Comparison of ENCODE assay signal across 1 cellular context in genomic region chr22:37752189-37753061, GRCh38.
A peak's percentile ranks its signal among the peaks of the same experiment; 100 is the strongest.
TF ChIP-seq lines count a peak whose summit lies in the region.

No MANE protein-coding gene starts in this region.

TF ChIP-seq in HepG2, 621 proteins besides CTCF, POLR2A, EP300 and RAD21 (continued from another document):
- TF ChIP-seq RCOR2 (CRISPR knock-in tag; IDR thresholded peaks at IDR 0.05) (no peak), TBX2 (CRISPR knock-in tag; IDR thresholded peaks at IDR 0.05; ENCODE audit: borderline replicate concordance) (peak; percentile 17; the same call in 1 of the 2 replicates), HNRNPL (IDR thresholded peaks at IDR 0.05; ENCODE audit: low read depth, low read length) (0 out of 2 replicates have a peak, but pooled peaks have one; percentile 72), ATM (IDR thresholded peaks at IDR 0.05; ENCODE audit: borderline replicate concordance) (no peak), CENPT (CRISPR knock-in tag; IDR thresholded peaks at IDR 0.05; ENCODE audit: low read depth) (no peak), KMT2B (CRISPR knock-in tag; IDR thresholded peaks at IDR 0.05) (no peak), ZNF329 (CRISPR knock-in tag; IDR thresholded peaks at IDR 0.05; ENCODE audit: low read depth) (no peak), ZNF30 (CRISPR knock-in tag; IDR thresholded peaks at IDR 0.05) (no peak), XRCC5 (optimal IDR thresholded peaks at IDR 0.05; ENCODE audit: low read length) (peak; percentile 37), ZBTB33 (CRISPR knock-in tag; IDR thresholded peaks at IDR 0.05) (peak; percentile 96), CAMTA2 (CRISPR knock-in tag; IDR thresholded peaks at IDR 0.05; ENCODE audit: borderline replicate concordance) (no peak), FOSL2 (CRISPR knock-in tag; IDR thresholded peaks at IDR 0.05) (peak; percentile 69), AGO2 (optimal IDR thresholded peaks at IDR 0.05; ENCODE audit: low read depth, low read length) (peak; percentile 64), RXRB (CRISPR knock-in tag; IDR thresholded peaks at IDR 0.05; ENCODE audit: borderline replicate concordance) (peak; percentile 6; the same call in 1 of the 2 replicates), RARA (CRISPR knock-in tag; IDR thresholded peaks at IDR 0.05) (peak; percentile 79), TAF1 (CRISPR knock-in tag; IDR thresholded peaks at IDR 0.05) (0 out of 2 replicates have a peak, but pooled peaks have one; percentile 2), ZNF629 (CRISPR knock-in tag; conservative IDR thresholded peaks at IDR 0.05) (peak; percentile 73)
- TF ChIP-seq, protein P1, sequence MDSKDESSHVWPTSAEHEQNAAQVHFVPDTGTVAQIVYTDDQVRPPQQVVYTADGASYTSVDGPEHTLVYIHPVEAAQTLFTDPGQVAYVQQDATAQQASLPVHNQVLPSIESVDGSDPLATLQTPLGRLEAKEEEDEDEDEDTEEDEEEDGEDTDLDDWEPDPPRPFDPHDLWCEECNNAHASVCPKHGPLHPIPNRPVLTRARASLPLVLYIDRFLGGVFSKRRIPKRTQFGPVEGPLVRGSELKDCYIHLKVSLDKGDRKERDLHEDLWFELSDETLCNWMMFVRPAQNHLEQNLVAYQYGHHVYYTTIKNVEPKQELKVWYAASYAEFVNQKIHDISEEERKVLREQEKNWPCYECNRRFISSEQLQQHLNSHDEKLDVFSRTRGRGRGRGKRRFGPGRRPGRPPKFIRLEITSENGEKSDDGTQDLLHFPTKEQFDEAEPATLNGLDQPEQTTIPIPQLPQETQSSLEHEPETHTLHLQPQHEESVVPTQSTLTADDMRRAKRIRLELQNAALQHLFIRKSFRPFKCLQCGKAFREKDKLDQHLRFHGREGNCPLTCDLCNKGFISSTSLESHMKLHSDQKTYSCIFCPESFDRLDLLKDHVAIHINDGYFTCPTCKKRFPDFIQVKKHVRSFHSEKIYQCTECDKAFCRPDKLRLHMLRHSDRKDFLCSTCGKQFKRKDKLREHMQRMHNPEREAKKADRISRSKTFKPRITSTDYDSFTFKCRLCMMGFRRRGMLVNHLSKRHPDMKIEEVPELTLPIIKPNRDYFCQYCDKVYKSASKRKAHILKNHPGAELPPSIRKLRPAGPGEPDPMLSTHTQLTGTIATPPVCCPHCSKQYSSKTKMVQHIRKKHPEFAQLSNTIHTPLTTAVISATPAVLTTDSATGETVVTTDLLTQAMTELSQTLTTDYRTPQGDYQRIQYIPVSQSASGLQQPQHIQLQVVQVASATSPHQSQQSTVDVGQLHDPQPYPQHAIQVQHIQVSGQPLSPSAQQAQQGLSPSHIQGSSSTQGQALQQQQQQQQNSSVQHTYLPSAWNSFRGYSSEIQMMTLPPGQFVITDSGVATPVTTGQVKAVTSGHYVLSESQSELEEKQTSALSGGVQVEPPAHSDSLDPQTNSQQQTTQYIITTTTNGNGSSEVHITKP (CRISPR knock-in tag; IDR thresholded peaks at IDR 0.05; ENCODE audit: low read depth) = peak; percentile 81
- TF ChIP-seq, protein P2, sequence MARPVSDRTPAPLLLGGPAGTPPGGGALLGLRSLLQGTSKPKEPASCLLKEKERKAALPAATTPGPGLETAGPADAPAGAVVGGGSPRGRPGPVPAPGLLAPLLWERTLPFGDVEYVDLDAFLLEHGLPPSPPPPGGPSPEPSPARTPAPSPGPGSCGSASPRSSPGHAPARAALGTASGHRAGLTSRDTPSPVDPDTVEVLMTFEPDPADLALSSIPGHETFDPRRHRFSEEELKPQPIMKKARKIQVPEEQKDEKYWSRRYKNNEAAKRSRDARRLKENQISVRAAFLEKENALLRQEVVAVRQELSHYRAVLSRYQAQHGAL (CRISPR knock-in tag; IDR thresholded peaks at IDR 0.05; ENCODE audit: not compliant biosample characterization) = no peak
- TF ChIP-seq, protein P3, sequence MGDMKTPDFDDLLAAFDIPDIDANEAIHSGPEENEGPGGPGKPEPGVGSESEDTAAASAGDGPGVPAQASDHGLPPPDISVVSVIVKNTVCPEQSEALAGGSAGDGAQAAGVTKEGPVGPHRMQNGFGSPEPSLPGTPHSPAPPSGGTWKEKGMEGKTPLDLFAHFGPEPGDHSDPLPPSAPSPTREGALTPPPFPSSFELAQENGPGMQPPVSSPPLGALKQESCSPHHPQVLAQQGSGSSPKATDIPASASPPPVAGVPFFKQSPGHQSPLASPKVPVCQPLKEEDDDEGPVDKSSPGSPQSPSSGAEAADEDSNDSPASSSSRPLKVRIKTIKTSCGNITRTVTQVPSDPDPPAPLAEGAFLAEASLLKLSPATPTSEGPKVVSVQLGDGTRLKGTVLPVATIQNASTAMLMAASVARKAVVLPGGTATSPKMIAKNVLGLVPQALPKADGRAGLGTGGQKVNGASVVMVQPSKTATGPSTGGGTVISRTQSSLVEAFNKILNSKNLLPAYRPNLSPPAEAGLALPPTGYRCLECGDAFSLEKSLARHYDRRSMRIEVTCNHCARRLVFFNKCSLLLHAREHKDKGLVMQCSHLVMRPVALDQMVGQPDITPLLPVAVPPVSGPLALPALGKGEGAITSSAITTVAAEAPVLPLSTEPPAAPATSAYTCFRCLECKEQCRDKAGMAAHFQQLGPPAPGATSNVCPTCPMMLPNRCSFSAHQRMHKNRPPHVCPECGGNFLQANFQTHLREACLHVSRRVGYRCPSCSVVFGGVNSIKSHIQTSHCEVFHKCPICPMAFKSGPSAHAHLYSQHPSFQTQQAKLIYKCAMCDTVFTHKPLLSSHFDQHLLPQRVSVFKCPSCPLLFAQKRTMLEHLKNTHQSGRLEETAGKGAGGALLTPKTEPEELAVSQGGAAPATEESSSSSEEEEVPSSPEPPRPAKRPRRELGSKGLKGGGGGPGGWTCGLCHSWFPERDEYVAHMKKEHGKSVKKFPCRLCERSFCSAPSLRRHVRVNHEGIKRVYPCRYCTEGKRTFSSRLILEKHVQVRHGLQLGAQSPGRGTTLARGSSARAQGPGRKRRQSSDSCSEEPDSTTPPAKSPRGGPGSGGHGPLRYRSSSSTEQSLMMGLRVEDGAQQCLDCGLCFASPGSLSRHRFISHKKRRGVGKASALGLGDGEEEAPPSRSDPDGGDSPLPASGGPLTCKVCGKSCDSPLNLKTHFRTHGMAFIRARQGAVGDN (CRISPR knock-in tag; IDR thresholded peaks at IDR 0.05) = peak; percentile 45
